1 cellular context compared by ENCODE assay signal in the genomic region with DNA sequence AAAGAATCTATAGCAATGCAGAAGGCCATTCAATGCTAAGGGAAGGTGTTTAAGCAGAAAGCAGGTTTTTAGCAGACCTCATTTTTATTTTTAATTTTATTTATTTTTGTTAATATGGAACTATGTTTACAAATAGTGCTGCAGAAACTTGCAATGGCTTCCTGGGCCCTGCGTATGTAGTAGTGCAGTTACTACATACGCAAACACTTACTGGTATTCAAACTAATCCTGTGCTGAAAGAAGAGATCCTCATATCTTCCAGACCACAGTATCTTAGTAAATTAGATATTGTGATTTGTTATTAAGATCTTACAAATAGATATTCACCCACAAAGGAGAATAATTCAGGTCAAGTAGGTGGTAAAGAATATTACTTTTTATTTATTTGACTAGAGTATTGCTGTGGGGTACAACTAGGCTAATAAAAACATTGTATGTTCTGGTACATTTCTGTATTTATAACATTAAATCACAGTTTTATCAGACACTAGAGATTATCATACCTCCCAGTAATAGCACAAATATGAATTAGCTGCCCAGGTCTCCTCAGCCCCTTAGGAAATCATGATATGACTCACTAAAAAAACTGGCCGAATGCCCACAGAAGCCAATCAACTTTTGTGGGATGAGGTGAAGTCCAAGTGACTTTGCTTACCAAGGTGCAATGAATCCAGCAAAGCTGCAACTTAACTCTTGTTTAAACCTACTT.
TF ChIP-seq lines count a peak whose summit lies in the region.

No MANE protein-coding gene starts in this region.

TF ChIP-seq in GM23338, 12 proteins besides CTCF, POLR2A, EP300 and RAD21 (continued from another document):
- TF ChIP-seq, protein P1, sequence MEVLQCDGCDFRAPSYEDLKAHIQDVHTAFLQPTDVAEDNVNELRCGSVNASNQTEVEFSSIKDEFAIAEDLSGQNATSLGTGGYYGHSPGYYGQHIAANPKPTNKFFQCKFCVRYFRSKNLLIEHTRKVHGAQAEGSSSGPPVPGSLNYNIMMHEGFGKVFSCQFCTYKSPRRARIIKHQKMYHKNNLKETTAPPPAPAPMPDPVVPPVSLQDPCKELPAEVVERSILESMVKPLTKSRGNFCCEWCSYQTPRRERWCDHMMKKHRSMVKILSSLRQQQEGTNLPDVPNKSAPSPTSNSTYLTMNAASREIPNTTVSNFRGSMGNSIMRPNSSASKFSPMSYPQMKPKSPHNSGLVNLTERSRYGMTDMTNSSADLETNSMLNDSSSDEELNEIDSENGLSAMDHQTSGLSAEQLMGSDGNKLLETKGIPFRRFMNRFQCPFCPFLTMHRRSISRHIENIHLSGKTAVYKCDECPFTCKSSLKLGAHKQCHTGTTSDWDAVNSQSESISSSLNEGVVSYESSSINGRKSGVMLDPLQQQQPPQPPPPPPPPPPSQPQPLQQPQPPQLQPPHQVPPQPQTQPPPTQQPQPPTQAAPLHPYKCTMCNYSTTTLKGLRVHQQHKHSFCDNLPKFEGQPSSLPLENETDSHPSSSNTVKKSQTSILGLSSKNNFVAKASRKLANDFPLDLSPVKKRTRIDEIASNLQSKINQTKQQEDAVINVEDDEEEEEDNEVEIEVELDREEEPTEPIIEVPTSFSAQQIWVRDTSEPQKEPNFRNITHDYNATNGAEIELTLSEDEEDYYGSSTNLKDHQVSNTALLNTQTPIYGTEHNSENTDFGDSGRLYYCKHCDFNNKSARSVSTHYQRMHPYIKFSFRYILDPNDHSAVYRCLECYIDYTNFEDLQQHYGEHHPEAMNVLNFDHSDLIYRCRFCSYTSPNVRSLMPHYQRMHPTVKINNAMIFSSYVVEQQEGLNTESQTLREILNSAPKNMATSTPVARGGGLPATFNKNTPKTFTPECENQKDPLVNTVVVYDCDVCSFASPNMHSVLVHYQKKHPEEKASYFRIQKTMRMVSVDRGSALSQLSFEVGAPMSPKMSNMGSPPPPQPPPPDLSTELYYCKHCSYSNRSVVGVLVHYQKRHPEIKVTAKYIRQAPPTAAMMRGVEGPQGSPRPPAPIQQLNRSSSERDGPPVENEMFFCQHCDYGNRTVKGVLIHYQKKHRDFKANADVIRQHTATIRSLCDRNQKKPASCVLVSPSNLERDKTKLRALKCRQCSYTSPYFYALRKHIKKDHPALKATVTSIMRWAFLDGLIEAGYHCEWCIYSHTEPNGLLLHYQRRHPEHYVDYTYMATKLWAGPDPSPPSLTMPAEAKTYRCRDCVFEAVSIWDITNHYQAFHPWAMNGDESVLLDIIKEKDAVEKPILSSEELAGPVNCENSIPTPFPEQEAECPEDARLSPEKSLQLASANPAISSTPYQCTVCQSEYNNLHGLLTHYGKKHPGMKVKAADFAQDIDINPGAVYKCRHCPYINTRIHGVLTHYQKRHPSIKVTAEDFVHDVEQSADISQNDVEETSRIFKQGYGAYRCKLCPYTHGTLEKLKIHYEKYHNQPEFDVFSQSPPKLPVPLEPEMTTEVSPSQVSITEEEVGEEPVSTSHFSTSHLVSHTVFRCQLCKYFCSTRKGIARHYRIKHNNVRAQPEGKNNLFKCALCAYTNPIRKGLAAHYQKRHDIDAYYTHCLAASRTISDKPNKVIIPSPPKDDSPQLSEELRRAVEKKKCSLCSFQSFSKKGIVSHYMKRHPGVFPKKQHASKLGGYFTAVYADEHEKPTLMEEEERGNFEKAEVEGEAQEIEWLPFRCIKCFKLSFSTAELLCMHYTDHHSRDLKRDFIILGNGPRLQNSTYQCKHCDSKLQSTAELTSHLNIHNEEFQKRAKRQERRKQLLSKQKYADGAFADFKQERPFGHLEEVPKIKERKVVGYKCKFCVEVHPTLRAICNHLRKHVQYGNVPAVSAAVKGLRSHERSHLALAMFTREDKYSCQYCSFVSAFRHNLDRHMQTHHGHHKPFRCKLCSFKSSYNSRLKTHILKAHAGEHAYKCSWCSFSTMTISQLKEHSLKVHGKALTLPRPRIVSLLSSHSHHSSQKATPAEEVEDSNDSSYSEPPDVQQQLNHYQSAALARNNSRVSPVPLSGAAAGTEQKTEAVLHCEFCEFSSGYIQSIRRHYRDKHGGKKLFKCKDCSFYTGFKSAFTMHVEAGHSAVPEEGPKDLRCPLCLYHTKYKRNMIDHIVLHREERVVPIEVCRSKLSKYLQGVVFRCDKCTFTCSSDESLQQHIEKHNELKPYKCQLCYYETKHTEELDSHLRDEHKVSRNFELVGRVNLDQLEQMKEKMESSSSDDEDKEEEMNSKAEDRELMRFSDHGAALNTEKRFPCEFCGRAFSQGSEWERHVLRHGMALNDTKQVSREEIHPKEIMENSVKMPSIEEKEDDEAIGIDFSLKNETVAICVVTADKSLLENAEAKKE (CRISPR knock-in tag; IDR thresholded peaks at IDR 0.05) = no peak
